1 cellular context compared by ENCODE assay signal in the genomic region with DNA sequence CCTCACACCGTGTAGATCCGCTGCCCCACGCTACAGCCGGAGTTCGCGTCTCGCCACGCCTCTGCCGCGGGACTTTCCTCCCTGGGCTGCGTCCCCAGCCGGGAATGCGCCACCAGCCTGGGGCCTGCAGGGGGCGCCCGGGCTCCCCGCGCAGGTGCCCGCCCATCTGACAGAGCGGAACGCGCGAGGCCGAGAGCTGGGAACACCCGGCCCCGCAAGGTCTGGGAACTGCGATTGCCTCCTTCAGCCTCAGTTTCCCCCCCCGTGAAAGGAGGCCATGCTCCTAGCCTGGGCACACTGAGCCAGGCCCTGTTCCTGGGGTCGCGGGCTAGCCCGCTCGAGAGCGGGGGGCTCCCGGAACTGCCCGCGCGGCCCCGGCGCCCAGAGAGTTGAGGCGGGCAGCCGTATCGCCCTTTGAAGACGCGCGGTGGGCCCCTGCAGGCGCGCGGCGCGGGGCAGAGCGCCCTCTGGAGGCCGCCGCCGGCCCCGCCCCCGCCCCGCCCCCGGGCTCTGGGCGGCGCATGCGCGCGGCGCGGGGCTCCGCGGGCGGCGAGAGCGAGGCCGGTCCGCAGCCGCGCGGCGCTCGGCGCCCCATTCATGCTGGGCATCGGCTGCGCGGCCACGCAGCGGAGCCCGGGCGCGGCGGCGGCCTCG.
TF ChIP-seq lines count a peak whose summit lies in the region.

Gene PLXNA1 (plus strand): TSS at position 594 of the 654 bp plus-strand sequence. CDS start 5,479 bp downstream, outside the sequence.

TF ChIP-seq in K562, 482 proteins besides CTCF, POLR2A, EP300 and RAD21 (continued from another document and continues in another):
- TF ChIP-seq ZBTB11 (CRISPR knock-in tag; IDR thresholded peaks at IDR 0.05) (0 out of 6 replicates have a peak, but pooled peaks of 1 of the 3 experiments have one; percentile 47), ZNF592 (IDR thresholded peaks at IDR 0.05) (peak; percentile 81), ESRRA (IDR thresholded peaks at IDR 0.05; ENCODE audit: borderline replicate concordance, low read depth) (peak; percentile 73), MTF1 (CRISPR knock-in tag; IDR thresholded peaks at IDR 0.05; ENCODE audit: borderline replicate concordance) (no peak), SMARCB1 (IDR thresholded peaks at IDR 0.05; ENCODE audit: insufficient read length, low read depth) (no peak), SMARCC2 (IDR thresholded peaks at IDR 0.05; ENCODE audit: low read depth) (no peak), CREBBP (IDR thresholded peaks at IDR 0.05; ENCODE audit: low read depth, low read length) (no peak), JUND (IDR thresholded peaks at IDR 0.05; ENCODE audit: borderline replicate concordance, low read depth, low read length) (peak; percentile 24; the same call in 1 of the 2 replicates), JUND (tag; IDR thresholded peaks at IDR 0.05; ENCODE audit: borderline replicate concordance, low read depth, low read length) (no peak), ZBTB9 (CRISPR knock-in tag; IDR thresholded peaks at IDR 0.05) (0 out of 2 replicates have a peak, but pooled peaks have one; percentile 35), KDM1A (IDR thresholded peaks at IDR 0.05) (peak; percentile 75 to 91), FUS (optimal IDR thresholded peaks at IDR 0.05; ENCODE audit: low read depth, low read length) (no peak), ZNF561 (CRISPR knock-in tag; conservative IDR thresholded peaks at IDR 0.05) (no peak), KDM2B (CRISPR knock-in tag; IDR thresholded peaks at IDR 0.05) (peak; percentile 57), CXXC5 (CRISPR knock-in tag; IDR thresholded peaks at IDR 0.05) (peak; percentile 85), HMGXB4 (CRISPR knock-in tag; IDR thresholded peaks at IDR 0.05) (no peak), MXI1 (IDR thresholded peaks at IDR 0.05; ENCODE audit: low read depth, low read length) (no peak), ZNF766 (CRISPR knock-in tag; conservative IDR thresholded peaks at IDR 0.05) (no peak; the same call in 1 of the 2 replicates), ETV5 (CRISPR knock-in tag; IDR thresholded peaks at IDR 0.05; ENCODE audit: low read depth) (peak; percentile 75), CHD2 (IDR thresholded peaks at IDR 0.05; ENCODE audit: low read depth, low read length) (peak; percentile 70; the same call in 1 of the 2 replicates), TEAD1 (CRISPR knock-in tag; IDR thresholded peaks at IDR 0.05) (peak; percentile 70 to 86; a peak in 3 of 4 replicates), RFX1 (IDR thresholded peaks at IDR 0.05) (no peak), ZNF175 (CRISPR knock-in tag; IDR thresholded peaks at IDR 0.05; ENCODE audit: low read depth) (0 out of 2 replicates have a peak, but pooled peaks have one; percentile 39), ZNF263 (CRISPR knock-in tag; IDR thresholded peaks at IDR 0.05; ENCODE audit: borderline replicate concordance) (no peak), MTA3 (IDR thresholded peaks at IDR 0.05; ENCODE audit: borderline replicate concordance) (peak; percentile 88; the same call in 1 of the 2 replicates), ZBTB33 (CRISPR knock-in tag; IDR thresholded peaks at IDR 0.05) (0 out of 2 replicates have a peak, but pooled peaks have one; percentile 27), NCOR1 (IDR thresholded peaks at IDR 0.05) (0 out of 2 replicates have a peak, but pooled peaks have one; percentile 7), PHF20 (IDR thresholded peaks at IDR 0.05; ENCODE audit: partially characterized antibody) (peak; percentile 36), MAZ (CRISPR knock-in tag; conservative IDR thresholded peaks at IDR 0.05 in 1 of 2, IDR thresholded peaks at IDR 0.05 in 1 of 2) (peak; percentile 82 to 89), CBX3 (IDR thresholded peaks at IDR 0.05; ENCODE audit: borderline replicate concordance in 1 of 2, low read length in 2 of 2) (peak in 1 of 2 experiments; percentile 32; a peak in 1 of 3 replicates), ZBTB7A (IDR thresholded peaks at IDR 0.05; ENCODE audit: borderline replicate concordance, control insufficient read depth, low read depth, low read length) (0 out of 2 replicates have a peak, but pooled peaks have one; percentile 44), GATAD2B (IDR thresholded peaks at IDR 0.05; ENCODE audit: borderline replicate concordance) (peak; percentile 32; the same call in 1 of the 2 replicates), CTBP1 (IDR thresholded peaks at IDR 0.05; ENCODE audit: borderline replicate concordance) (peak; percentile 74), ATF6 (CRISPR knock-in tag; IDR thresholded peaks at IDR 0.05) (no peak), MCM3 (IDR thresholded peaks at IDR 0.05) (no peak), MAFF (IDR thresholded peaks at IDR 0.05; ENCODE audit: low read length) (no peak), ADNP (tag; IDR thresholded peaks at IDR 0.05) (peak; percentile 95), GTF2A2 (tag; IDR thresholded peaks at IDR 0.05) (0 out of 2 replicates have a peak, but pooled peaks have one; percentile 39), RCOR1 (IDR thresholded peaks at IDR 0.05; ENCODE audit: borderline replicate concordance in 1 of 2, low read depth in 2 of 2, low read length in 2 of 2) (peak in 1 of 2 experiments; percentile 80; a peak in 2 of 4 replicates)
- TF ChIP-seq, protein P1, sequence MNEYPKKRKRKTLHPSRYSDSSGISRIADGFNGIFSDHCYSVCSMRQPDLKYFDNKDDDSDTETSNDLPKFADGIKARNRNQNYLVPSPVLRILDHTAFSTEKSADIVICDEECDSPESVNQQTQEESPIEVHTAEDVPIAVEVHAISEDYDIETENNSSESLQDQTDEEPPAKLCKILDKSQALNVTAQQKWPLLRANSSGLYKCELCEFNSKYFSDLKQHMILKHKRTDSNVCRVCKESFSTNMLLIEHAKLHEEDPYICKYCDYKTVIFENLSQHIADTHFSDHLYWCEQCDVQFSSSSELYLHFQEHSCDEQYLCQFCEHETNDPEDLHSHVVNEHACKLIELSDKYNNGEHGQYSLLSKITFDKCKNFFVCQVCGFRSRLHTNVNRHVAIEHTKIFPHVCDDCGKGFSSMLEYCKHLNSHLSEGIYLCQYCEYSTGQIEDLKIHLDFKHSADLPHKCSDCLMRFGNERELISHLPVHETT (CRISPR knock-in tag; conservative IDR thresholded peaks at IDR 0.05 in 1 of 2, IDR thresholded peaks at IDR 0.05 in 1 of 2), result peak in 1 of 2 experiments; percentile 48; a peak in 1 of 4 replicates
- TF ChIP-seq, protein P2, sequence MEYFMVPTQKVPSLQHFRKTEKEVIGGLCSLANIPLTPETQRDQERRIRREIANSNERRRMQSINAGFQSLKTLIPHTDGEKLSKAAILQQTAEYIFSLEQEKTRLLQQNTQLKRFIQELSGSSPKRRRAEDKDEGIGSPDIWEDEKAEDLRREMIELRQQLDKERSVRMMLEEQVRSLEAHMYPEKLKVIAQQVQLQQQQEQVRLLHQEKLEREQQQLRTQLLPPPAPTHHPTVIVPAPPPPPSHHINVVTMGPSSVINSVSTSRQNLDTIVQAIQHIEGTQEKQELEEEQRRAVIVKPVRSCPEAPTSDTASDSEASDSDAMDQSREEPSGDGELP (CRISPR knock-in tag; IDR thresholded peaks at IDR 0.05; ENCODE audit: borderline replicate concordance), result peak; percentile 83; the same call in 1 of the 2 replicates
